Comparison of ENCODE assay signal across 15 cellular contexts in genomic region chr9:124569942-124570341, GRCh38.
"Had no signal": no experiment of that assay in that cellular context is flagged by ENCODE, and none has a peak within 500 bp of the region (broad histone marks: within the 10 kb centered on the region; RNA-seq: fewer than 3 reads in every experiment).

No MANE protein-coding gene starts in this region.

- H3K27me3 ChIP-seq: heart left ventricle, pancreas, vagina had no signal

- H3K9me3 ChIP-seq: heart left ventricle, lower lobe of right lung, pancreas, vagina had no signal

- H3K36me3 Mint-ChIP-seq: activated naive CD8-positive, alpha-beta T cell treated with anti-CD3 and anti-CD28 coated beads for 36 hours; brain; stimulated activated effector memory CD8-positive, alpha-beta T cell treated with anti-CD3 and anti-CD28 coated beads, Interleukin-12 subunit alpha, Interleukin-12 subunit beta, amount 100 ng/mL, for 72 hours had no signal

- H3K4me1 ChIP-seq: lower lobe of right lung, vagina had no signal

- H3K27ac ChIP-seq: heart left ventricle, lower lobe of right lung, pancreas, vagina had no signal

- H3K4me3 ChIP-seq: heart left ventricle, lower lobe of right lung, pancreas, vagina had no signal

- FAIRE-seq: frontal cortex, pancreas had no signal

- H3K27ac Mint-ChIP-seq: activated naive CD8-positive, alpha-beta T cell treated with anti-CD3 and anti-CD28 coated beads for 36 hours; stimulated activated effector memory CD8-positive, alpha-beta T cell treated with anti-CD3 and anti-CD28 coated beads, Interleukin-12 subunit alpha, Interleukin-12 subunit beta, amount 100 ng/mL, for 72 hours; T-helper 17 cell had no signal

- H3K4me3 Mint-ChIP-seq: activated naive CD8-positive, alpha-beta T cell treated with anti-CD3 and anti-CD28 coated beads for 36 hours; brain; stimulated activated effector memory CD8-positive, alpha-beta T cell treated with anti-CD3 and anti-CD28 coated beads, Interleukin-12 subunit alpha, Interleukin-12 subunit beta, amount 100 ng/mL, for 72 hours; T-helper 17 cell had no signal

- DNase-seq: activated CD4-positive, alpha-beta T cell treated with anti-CD3 and anti-CD28 coated beads, Interleukin-2, amount 50 U/mL, for 1 hour; activated CD8-positive, alpha-beta memory T cell treated with anti-CD3 and anti-CD28 coated beads for 24 hours; activated naive CD8-positive, alpha-beta T cell treated with anti-CD3 and anti-CD28 coated beads for 36 hours; amygdala; effector CD8-positive, alpha-beta T cell; heart left ventricle; left colon; lower lobe of right lung; midbrain; pancreas; T-helper 17 cell had no signal

- H3K9me3 Mint-ChIP-seq: activated naive CD8-positive, alpha-beta T cell treated with anti-CD3 and anti-CD28 coated beads for 36 hours; stimulated activated effector memory CD8-positive, alpha-beta T cell treated with anti-CD3 and anti-CD28 coated beads, Interleukin-12 subunit alpha, Interleukin-12 subunit beta, amount 100 ng/mL, for 72 hours had no signal

- H3K4me1 Mint-ChIP-seq: activated naive CD8-positive, alpha-beta T cell treated with anti-CD3 and anti-CD28 coated beads for 36 hours; stimulated activated effector memory CD8-positive, alpha-beta T cell treated with anti-CD3 and anti-CD28 coated beads, Interleukin-12 subunit alpha, Interleukin-12 subunit beta, amount 100 ng/mL, for 72 hours; T-helper 17 cell had no signal

- H3K36me3 ChIP-seq: heart left ventricle, lower lobe of right lung, pancreas, vagina had no signal

- ATAC-seq: heart left ventricle; left colon; lower lobe of right lung; pancreas; stimulated activated effector memory CD8-positive, alpha-beta T cell treated with anti-CD3 and anti-CD28 coated beads, Interleukin-12 subunit alpha, Interleukin-12 subunit beta, amount 100 ng/mL, for 72 hours; T-helper 17 cell had no signal
